Comparison of ENCODE assay signal across 8 cellular contexts in genomic region chr1:62144238-62144831, GRCh38. TPM values are rescaled to one million over a fixed set of nuclear protein-coding genes. Genes with fewer than 3 reads are reported as not detected.
DNase-seq lines count a peak whose midpoint lies in the region; ATAC-seq and TF ChIP-seq lines count a peak whose summit lies in the region.

No MANE protein-coding gene starts in this region.

- ATAC-seq in left ventricle myocardium superior (peak; percentile 13), HG03196 (IDR thresholded peaks at IDR 0.05; ENCODE audit: unreplicated experiment) (no peak)

- no peak for TF ChIP-seq POLR2A in spleen (IDR thresholded peaks at IDR 0.05)

- H3K4me3 ChIP-seq in HFF-Myc (replicated peaks; ENCODE audit: low read depth, low read length) (no peak overlapping the region), spleen (no peak overlapping the region)

- no peak overlapping the region for H3K27ac ChIP-seq in spleen

- WGBS in spleen, 5 donors, result 0 to 5% (median 0%) methylated on average over 1 of the region's 1 CpG

- DNase-seq in NCI-H446 (lab: John Stamatoyannopoulos, UW) (peak; percentile 22 to 69), NCI-H446 treated with DMSO at 0.1 percent for 48 hours (lab: John Stamatoyannopoulos, UW) (no peak), HFF-Myc (ENCODE audit: extremely low read depth, low read depth) (peak; percentile 30), NCI-H345 (lab: John Stamatoyannopoulos, UW) (peak; percentile 41), left ventricle myocardium superior (no peak), spleen (no peak)
- peak; percentile 7 for DNase-seq in activated naive CD4-positive, alpha-beta T cell treated with Interleukin-2 at 50 U/mL for 16 hours

- peak; percentile 70 for TF ChIP-seq CTCF in HFF-Myc (IDR thresholded peaks at IDR 0.05; ENCODE audit: low read depth, low read length, missing control alignments)
- TF ChIP-seq CTCF in spleen (IDR thresholded peaks at IDR 0.05 in 8 of 11, conservative IDR thresholded peaks at IDR 0.05 in 3 of 11), result peak in 10 of 11 experiments; percentile 15 to 70 (median 52)

- H3K36me3 ChIP-seq in spleen, result peaks cover 0 to 14% (median 9%) of the 10 kb centered on the region in 6 donors

- H3K4me1 ChIP-seq in spleen, result no peaks in the 10 kb centered on the region

- intact Hi-C loops in left ventricle myocardium superior (cut with micrococcal nuclease) (no loop called here), spleen (cut with DNase I; ENCODE audit: low total_unique reads) (no loop called here)

- no peaks in the 10 kb centered on the region for H3K27me3 ChIP-seq in spleen (replicated peaks in 1 of 7)

- H3K9me3 ChIP-seq in spleen, result no peaks in the 10 kb centered on the region

RNA-seq across cellular contexts. Expression of gene L1TD1, which starts 50.3 kb away (rescaled TPM):
- total RNA-seq in left ventricle myocardium superior (0.05 TPM), spleen (1 to 10 TPM in 6 of 7 donors, under 1 TPM in 1; 0.72 to 3.5 (median 1.6) TPM)
- polyA plus RNA-seq in spleen, result 1 to 10 TPM in 1 of 3 donors, under 1 TPM in 2; 0.93 to 1.1 (median 0.98) TPM

Comparison
In these comparisons a context has a peak if more than half of its experiments do, and no peak if none do; other contexts are left out.
1. DNase-seq: peak in NCI-H446 (2 of 2), HFF-Myc (single experiment), NCI-H345 (single experiment) and activated naive CD4-positive, alpha-beta T cell treated with Interleukin-2 at 50 U/mL for 16 hours (single experiment); none in NCI-H446 treated with DMSO at 0.1 percent for 48 hours (single experiment), left ventricle myocardium superior (single experiment) and spleen (single experiment).